Comparison of ENCODE assay signal across 17 cellular contexts in the genomic region with DNA sequence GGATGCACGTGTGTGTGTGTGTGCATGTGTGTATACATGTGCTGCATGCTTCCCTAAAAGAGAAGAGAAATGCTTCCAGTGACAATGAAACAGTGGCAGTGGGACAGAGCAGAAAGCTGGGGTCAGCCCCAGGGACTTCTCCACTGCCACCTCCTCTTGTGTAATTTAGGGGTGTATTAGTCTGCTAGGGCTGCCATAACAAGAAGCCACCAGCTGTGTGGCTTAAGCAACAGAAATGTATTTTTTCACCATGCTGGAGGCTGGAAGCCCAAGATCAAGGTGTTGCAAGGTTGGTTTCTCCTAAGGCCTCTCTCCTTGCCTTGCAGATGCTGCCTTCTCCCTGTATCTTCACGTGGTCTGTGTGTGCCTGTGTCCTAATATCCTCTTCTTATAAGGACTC.
A peak's percentile ranks its signal among the peaks of the same experiment; 100 is the strongest.
DNase-seq lines count a peak whose midpoint lies in the region; TF ChIP-seq lines count a peak whose summit lies in the region.
"Had no signal": no experiment of that assay in that cellular context is flagged by ENCODE, and none has a peak within 500 bp of the region (broad histone marks: within the 10 kb centered on the region; RNA-seq: fewer than 3 reads in every experiment).

No MANE protein-coding gene starts in this region.

- no peak for TF ChIP-seq CTCF in MCF 10A (IDR thresholded peaks at IDR 0.05; ENCODE audit: unreplicated experiment)
- TF ChIP-seq CTCF in mammary epithelial cell (conservative IDR thresholded peaks at IDR 0.05 in 1 of 2, IDR thresholded peaks at IDR 0.05 in 1 of 2; ENCODE audit: extremely low read depth in 1 of 2, insufficient read depth in 1 of 2, low read depth in 1 of 2, low read length in 2 of 2) = no peak
- no peak for TF ChIP-seq CTCF in ascending aorta (IDR thresholded peaks at IDR 0.05)
- no peak for TF ChIP-seq CTCF in nephron (IDR thresholded peaks at IDR 0.05; ENCODE audit: unreplicated experiment in 3 of 3)
- no peak for TF ChIP-seq CTCF in smooth muscle cell (IDR thresholded peaks at IDR 0.05; ENCODE audit: borderline replicate concordance, insufficient read depth, poor library complexity, severe bottlenecking)
- no peak for TF ChIP-seq CTCF in Peyer's patch (IDR thresholded peaks at IDR 0.05)

- BruUV-seq in MCF 10A (replicated peaks; lab: Mats Ljungman, UMichigan) (no TSS peak), mammary epithelial cell (replicated peaks; lab: Mats Ljungman, UMichigan) (no TSS peak)

- no peaks in the 10 kb centered on the region for H3K4me1 ChIP-seq in mammary epithelial cell (ENCODE audit: insufficient read depth, low read length)
- H3K4me1 ChIP-seq in ascending aorta = peaks cover 0 to 23% of the 10 kb centered on the region in 2 donors
- no peaks in the 10 kb centered on the region for H3K4me1 ChIP-seq in smooth muscle cell (ENCODE audit: low read depth)
- H3K4me1 ChIP-seq in Peyer's patch = peaks cover 0 to 13% (median 0%) of the 10 kb centered on the region in 4 donors

- H3K9ac ChIP-seq in mammary epithelial cell (ENCODE audit: insufficient read depth, low read length) (no peak overlapping the region), smooth muscle cell (ENCODE audit: low read depth) (no peak overlapping the region)
- H3K9ac ChIP-seq: BLaER1 treated with 17β-estradiol and CSF1 and Interleukin-3, amounts not matched to agents 10 nM and 100 nM had no signal

- no peak overlapping the region for H3K4me3 ChIP-seq in mammary epithelial cell (replicated peaks in 1 of 3; ENCODE audit: insufficient read depth in 1 of 3, low read depth in 2 of 3, low read length in 3 of 3)
- H3K4me3 ChIP-seq in ascending aorta = no peak overlapping the region
- no peak overlapping the region for H3K4me3 ChIP-seq in smooth muscle cell
- H3K4me3 ChIP-seq in Peyer's patch = no peak overlapping the region
- H3K4me3 ChIP-seq: BLaER1 treated with 17β-estradiol and CSF1 and Interleukin-3, amounts not matched to agents 10 nM and 100 nM; GM23338 had no signal

- dilution Hi-C loops in mammary epithelial cell (cut with HindIII; ENCODE audit: low sequenced_read_pairs) = no loop called here

- H3K4me1 Mint-ChIP-seq in MCF 10A (ENCODE audit: insufficient read depth, unreplicated experiment) (peaks cover 24% of the 10 kb centered on the region), nephron (peaks cover 48% of the 10 kb centered on the region)
- H3K4me1 Mint-ChIP-seq: B cell had no signal

- CTCF ChIA-PET in MCF 10A (lab: Yijun Ruan, JAX) (no interaction called here), mammary epithelial cell (lab: Charles Lee; ENCODE audit: low non-redundant PET) (no interaction called here)

- intact Hi-C loops in MCF 10A (cut with micrococcal nuclease) (loop anchor here (10.0 kb wide), 1 partner anchor 110 kb away; no protein-coding TSS in a partner anchor), mammary epithelial cell (cut with micrococcal nuclease) (no loop called here), ascending aorta (cut with DNase I) (no loop called here)

- H3K27ac Mint-ChIP-seq in MCF 10A (ENCODE audit: low read depth, unreplicated experiment) = no peak overlapping the region
- peak overlapping the region in 2 of 3 experiments; percentile 15 to 60 for H3K27ac Mint-ChIP-seq in nephron
- H3K27ac Mint-ChIP-seq: B cell; CD8-positive, alpha-beta T cell; GM23338 had no signal

- H3K27ac ChIP-seq in mammary epithelial cell (ENCODE audit: insufficient read depth, low read depth, low read length) (no peak overlapping the region), ascending aorta (peak overlapping the region; percentile 43 to 55), smooth muscle cell (ENCODE audit: low read depth) (peak overlapping the region; percentile 81), Peyer's patch (no peak overlapping the region)
- H3K27ac ChIP-seq: BLaER1 treated with 17β-estradiol and CSF1 and Interleukin-3, amounts not matched to agents 10 nM and 100 nM had no signal

- in situ Hi-C loops in mammary epithelial cell (cut with MboI; ENCODE audit: low sequenced_read_pairs in 2 of 2) = no loop called here

- H3K27me3 ChIP-seq in mammary epithelial cell (ENCODE audit: insufficient read depth, low read length) (no peaks in the 10 kb centered on the region), ascending aorta (no peaks in the 10 kb centered on the region), smooth muscle cell (ENCODE audit: low read depth) (no peaks in the 10 kb centered on the region), Peyer's patch (no peaks in the 10 kb centered on the region)
- H3K27me3 ChIP-seq: BLaER1 treated with 17β-estradiol and CSF1 and Interleukin-3, amounts not matched to agents 10 nM and 100 nM had no signal

- TF ChIP-seq POLR2A in Peyer's patch (IDR thresholded peaks at IDR 0.05) = no peak

- POLR2A ChIA-PET in MCF 10A (lab: Yijun Ruan, JAX) = no interaction called here

- H3K27me3 Mint-ChIP-seq in MCF 10A (ENCODE audit: insufficient read depth, unreplicated experiment) (peaks cover 73% of the 10 kb centered on the region), nephron (ENCODE audit: low read depth) (peaks cover 5% of the 10 kb centered on the region)
- H3K27me3 Mint-ChIP-seq: B cell had no signal

- H4K20me1 ChIP-seq in mammary epithelial cell (ENCODE audit: insufficient read depth, low read length) (no peaks in the 10 kb centered on the region), smooth muscle cell (ENCODE audit: low read depth) (no peaks in the 10 kb centered on the region)
- H4K20me1 ChIP-seq: BLaER1 treated with 17β-estradiol and CSF1 and Interleukin-3, amounts not matched to agents 10 nM and 100 nM had no signal

- H3K36me3 Mint-ChIP-seq in MCF 10A (ENCODE audit: insufficient read depth, unreplicated experiment) (no peaks in the 10 kb centered on the region), nephron (ENCODE audit: low read depth) (no peaks in the 10 kb centered on the region)
- H3K36me3 Mint-ChIP-seq: CD8-positive, alpha-beta T cell had no signal

- H2AFZ ChIP-seq in mammary epithelial cell (ENCODE audit: low read depth, low read length) (no peak overlapping the region), smooth muscle cell (ENCODE audit: low read depth) (no peak overlapping the region)
- H2AFZ ChIP-seq: GM23338 had no signal

- H3K4me2 ChIP-seq in mammary epithelial cell (ENCODE audit: insufficient read depth, low read depth, low read length) (no peak overlapping the region), smooth muscle cell (peak overlapping the region; percentile 64)
- H3K4me2 ChIP-seq: GM23338 had no signal

- H3K36me3 ChIP-seq in mammary epithelial cell (ENCODE audit: insufficient read depth, low read length) = no peaks in the 10 kb centered on the region
- H3K36me3 ChIP-seq in ascending aorta = no peaks in the 10 kb centered on the region
- no peaks in the 10 kb centered on the region for H3K36me3 ChIP-seq in smooth muscle cell (ENCODE audit: low read depth)
- H3K36me3 ChIP-seq in Peyer's patch = no peaks in the 10 kb centered on the region
- H3K36me3 ChIP-seq: BLaER1 treated with 17β-estradiol and CSF1 and Interleukin-3, amounts not matched to agents 10 nM and 100 nM had no signal

- H3K9me3 ChIP-seq in mammary epithelial cell (replicated peaks; ENCODE audit: insufficient read depth, low read length) (peaks cover 22% of the 10 kb centered on the region), ascending aorta (no peaks in the 10 kb centered on the region), smooth muscle cell (replicated peaks; ENCODE audit: low read depth) (no peaks in the 10 kb centered on the region), Peyer's patch (no peaks in the 10 kb centered on the region)

- H3K79me2 ChIP-seq in mammary epithelial cell (ENCODE audit: insufficient read depth, low read length) (no peaks in the 10 kb centered on the region), smooth muscle cell (ENCODE audit: low read depth) (no peaks in the 10 kb centered on the region)

- DNase-seq in MCF 10A (ENCODE audit: unreplicated experiment) = peak; percentile 28
- no peak for DNase-seq in mammary epithelial cell
- no peak for DNase-seq in ascending aorta (ENCODE audit: low spot score in 2 of 2)
- DNase-seq in smooth muscle cell (lab: John Stamatoyannopoulos, UW; ENCODE audit: unreplicated experiment) = no peak
- no peak for DNase-seq in Peyer's patch
- no peak for DNase-seq in NCI-H187 (lab: John Stamatoyannopoulos, UW)
- DNase-seq in NCI-H1105 (lab: John Stamatoyannopoulos, UW) = no peak
- DNase-seq: 8988T; Calu3; CD8-positive, alpha-beta T cell; DMS79 treated with DMSO at 0.1 percent for 48 hours; GF-D8; HCEC 1CT had no signal

- 69% methylated on average over 2 of the region's 2 CpGs for WGBS in mammary epithelial cell (ENCODE audit: low coverage, missing lambda C conversion rate)
- WGBS in smooth muscle cell (ENCODE audit: low lambda C conversion rate) = 81% methylated on average over 2 of the region's 2 CpGs

- H3K4me3 Mint-ChIP-seq in MCF 10A (ENCODE audit: unreplicated experiment) (no peak overlapping the region), nephron (no peak overlapping the region)
- H3K4me3 Mint-ChIP-seq: B cell; CD8-positive, alpha-beta T cell; GM23338 had no signal

- H3F3A ChIP-seq in smooth muscle cell (ENCODE audit: low read depth) = peaks cover 8% of the 10 kb centered on the region

- H3K9me3 Mint-ChIP-seq in MCF 10A (ENCODE audit: unreplicated experiment) = peaks cover 8% of the 10 kb centered on the region
- peaks cover 3% of the 10 kb centered on the region for H3K9me3 Mint-ChIP-seq in nephron
- H3K9me3 Mint-ChIP-seq: GM23338 had no signal

Comparison
In these comparisons a context has a peak if more than half of its experiments do, and no peak if none do; other contexts are left out.
1. H3K27ac ChIP-seq: peak in ascending aorta (2 of 2) and smooth muscle cell (single experiment); none in mammary epithelial cell (single experiment) and Peyer's patch (0 of 4).